Comparison of ENCODE assay signal across 1 cellular context in the genomic region with DNA sequence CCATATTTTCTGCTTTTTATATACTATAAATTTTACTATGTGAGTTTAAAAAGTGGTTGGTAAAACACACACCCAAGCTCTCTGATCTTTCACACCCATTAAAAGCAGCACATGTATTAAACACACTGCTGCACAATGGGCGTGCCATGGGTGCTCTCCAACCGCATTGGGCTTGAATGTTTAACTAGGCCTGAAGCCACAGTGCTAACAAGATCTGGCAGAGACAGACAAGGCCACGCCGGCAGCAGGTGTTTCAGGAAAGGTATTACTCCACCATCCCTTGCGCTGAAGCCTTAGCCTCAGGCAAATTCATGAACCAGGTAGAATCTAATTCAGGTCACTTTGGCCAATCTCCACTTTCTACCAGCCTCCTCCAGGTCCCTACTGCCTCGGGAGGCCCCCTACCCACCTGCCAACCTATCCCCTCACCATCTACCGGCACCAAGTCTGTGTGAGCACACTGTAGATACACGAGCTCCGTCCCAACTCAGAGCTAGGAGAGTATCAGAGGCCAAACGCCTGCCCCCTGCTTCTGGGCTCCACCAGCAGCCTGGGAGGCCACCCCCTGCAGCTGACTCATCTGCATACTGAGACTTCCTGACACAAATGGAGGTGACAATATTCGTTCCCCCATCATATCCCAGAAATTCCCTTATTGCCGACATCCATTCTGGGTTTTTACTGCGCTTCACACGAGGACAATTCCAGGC.
TF ChIP-seq lines count a peak whose summit lies in the region.

No MANE protein-coding gene starts in this region.

TF ChIP-seq in HepG2, 621 proteins besides CTCF, POLR2A, EP300 and RAD21 (continued from another document and continues in another):
- TF ChIP-seq, protein P1, sequence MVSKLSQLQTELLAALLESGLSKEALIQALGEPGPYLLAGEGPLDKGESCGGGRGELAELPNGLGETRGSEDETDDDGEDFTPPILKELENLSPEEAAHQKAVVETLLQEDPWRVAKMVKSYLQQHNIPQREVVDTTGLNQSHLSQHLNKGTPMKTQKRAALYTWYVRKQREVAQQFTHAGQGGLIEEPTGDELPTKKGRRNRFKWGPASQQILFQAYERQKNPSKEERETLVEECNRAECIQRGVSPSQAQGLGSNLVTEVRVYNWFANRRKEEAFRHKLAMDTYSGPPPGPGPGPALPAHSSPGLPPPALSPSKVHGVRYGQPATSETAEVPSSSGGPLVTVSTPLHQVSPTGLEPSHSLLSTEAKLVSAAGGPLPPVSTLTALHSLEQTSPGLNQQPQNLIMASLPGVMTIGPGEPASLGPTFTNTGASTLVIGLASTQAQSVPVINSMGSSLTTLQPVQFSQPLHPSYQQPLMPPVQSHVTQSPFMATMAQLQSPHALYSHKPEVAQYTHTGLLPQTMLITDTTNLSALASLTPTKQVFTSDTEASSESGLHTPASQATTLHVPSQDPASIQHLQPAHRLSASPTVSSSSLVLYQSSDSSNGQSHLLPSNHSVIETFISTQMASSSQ (IDR thresholded peaks at IDR 0.05; ENCODE audit: low read depth) = no peak
- TF ChIP-seq, protein P1 (CRISPR knock-in tag; IDR thresholded peaks at IDR 0.05; ENCODE audit: borderline replicate concordance) = 0 out of 2 replicates have a peak, but pooled peaks have one; percentile 16
- no peak for TF ChIP-seq ZNF460 (CRISPR knock-in tag; IDR thresholded peaks at IDR 0.05; ENCODE audit: borderline replicate concordance)
- 0 out of 2 replicates have a peak, but pooled peaks have one; percentile 15 for TF ChIP-seq ZBTB38 (CRISPR knock-in tag; IDR thresholded peaks at IDR 0.05)
- 0 out of 2 replicates have a peak, but pooled peaks have one; percentile 58 for TF ChIP-seq MIXL1 (CRISPR knock-in tag; IDR thresholded peaks at IDR 0.05)
- TF ChIP-seq MTA3 (CRISPR knock-in tag; IDR thresholded peaks at IDR 0.05) = no peak
- no peak for TF ChIP-seq SP140L (CRISPR knock-in tag; IDR thresholded peaks at IDR 0.05; ENCODE audit: borderline replicate concordance)
- TF ChIP-seq ZSCAN25 (CRISPR knock-in tag; IDR thresholded peaks at IDR 0.05) = no peak
- TF ChIP-seq MED1 (CRISPR knock-in tag; IDR thresholded peaks at IDR 0.05) = peak; percentile 38; the same call in 1 of the 2 replicates
- no peak for TF ChIP-seq ZNF7 (CRISPR knock-in tag; IDR thresholded peaks at IDR 0.05)
- TF ChIP-seq ZNF883 (CRISPR knock-in tag; IDR thresholded peaks at IDR 0.05; ENCODE audit: not compliant biosample characterization) = no peak
- TF ChIP-seq ZFP36L1 (CRISPR knock-in tag; IDR thresholded peaks at IDR 0.05) = no peak
- no peak for TF ChIP-seq LBX2 (CRISPR knock-in tag; IDR thresholded peaks at IDR 0.05; ENCODE audit: borderline replicate concordance)
- TF ChIP-seq ZNF10 (CRISPR knock-in tag; IDR thresholded peaks at IDR 0.05; ENCODE audit: borderline replicate concordance, low read depth) = no peak
- TF ChIP-seq IKZF1 (IDR thresholded peaks at IDR 0.05) = no peak
- TF ChIP-seq, protein P2, sequence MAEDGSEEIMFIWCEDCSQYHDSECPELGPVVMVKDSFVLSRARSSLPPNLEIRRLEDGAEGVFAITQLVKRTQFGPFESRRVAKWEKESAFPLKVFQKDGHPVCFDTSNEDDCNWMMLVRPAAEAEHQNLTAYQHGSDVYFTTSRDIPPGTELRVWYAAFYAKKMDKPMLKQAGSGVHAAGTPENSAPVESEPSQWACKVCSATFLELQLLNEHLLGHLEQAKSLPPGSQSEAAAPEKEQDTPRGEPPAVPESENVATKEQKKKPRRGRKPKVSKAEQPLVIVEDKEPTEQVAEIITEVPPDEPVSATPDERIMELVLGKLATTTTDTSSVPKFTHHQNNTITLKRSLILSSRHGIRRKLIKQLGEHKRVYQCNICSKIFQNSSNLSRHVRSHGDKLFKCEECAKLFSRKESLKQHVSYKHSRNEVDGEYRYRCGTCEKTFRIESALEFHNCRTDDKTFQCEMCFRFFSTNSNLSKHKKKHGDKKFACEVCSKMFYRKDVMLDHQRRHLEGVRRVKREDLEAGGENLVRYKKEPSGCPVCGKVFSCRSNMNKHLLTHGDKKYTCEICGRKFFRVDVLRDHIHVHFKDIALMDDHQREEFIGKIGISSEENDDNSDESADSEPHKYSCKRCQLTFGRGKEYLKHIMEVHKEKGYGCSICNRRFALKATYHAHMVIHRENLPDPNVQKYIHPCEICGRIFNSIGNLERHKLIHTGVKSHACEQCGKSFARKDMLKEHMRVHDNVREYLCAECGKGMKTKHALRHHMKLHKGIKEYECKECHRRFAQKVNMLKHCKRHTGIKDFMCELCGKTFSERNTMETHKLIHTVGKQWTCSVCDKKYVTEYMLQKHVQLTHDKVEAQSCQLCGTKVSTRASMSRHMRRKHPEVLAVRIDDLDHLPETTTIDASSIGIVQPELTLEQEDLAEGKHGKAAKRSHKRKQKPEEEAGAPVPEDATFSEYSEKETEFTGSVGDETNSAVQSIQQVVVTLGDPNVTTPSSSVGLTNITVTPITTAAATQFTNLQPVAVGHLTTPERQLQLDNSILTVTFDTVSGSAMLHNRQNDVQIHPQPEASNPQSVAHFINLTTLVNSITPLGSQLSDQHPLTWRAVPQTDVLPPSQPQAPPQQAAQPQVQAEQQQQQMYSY (CRISPR knock-in tag; IDR thresholded peaks at IDR 0.05) = no peak
- peak; percentile 75; the same call in 1 of the 2 replicates for TF ChIP-seq ZNF276 (CRISPR knock-in tag; IDR thresholded peaks at IDR 0.05; ENCODE audit: low read depth)
- TF ChIP-seq, protein P3, sequence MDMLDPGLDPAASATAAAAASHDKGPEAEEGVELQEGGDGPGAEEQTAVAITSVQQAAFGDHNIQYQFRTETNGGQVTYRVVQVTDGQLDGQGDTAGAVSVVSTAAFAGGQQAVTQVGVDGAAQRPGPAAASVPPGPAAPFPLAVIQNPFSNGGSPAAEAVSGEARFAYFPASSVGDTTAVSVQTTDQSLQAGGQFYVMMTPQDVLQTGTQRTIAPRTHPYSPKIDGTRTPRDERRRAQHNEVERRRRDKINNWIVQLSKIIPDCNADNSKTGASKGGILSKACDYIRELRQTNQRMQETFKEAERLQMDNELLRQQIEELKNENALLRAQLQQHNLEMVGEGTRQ (IDR thresholded peaks at IDR 0.05; ENCODE audit: low read depth, low read length) = no peak
- TF ChIP-seq, protein P3 (CRISPR knock-in tag; IDR thresholded peaks at IDR 0.05; ENCODE audit: borderline replicate concordance) = no peak
- no peak for TF ChIP-seq SALL2 (CRISPR knock-in tag; IDR thresholded peaks at IDR 0.05)
- TF ChIP-seq ZNF468 (CRISPR knock-in tag; IDR thresholded peaks at IDR 0.05) = no peak
- TF ChIP-seq, protein P4, sequence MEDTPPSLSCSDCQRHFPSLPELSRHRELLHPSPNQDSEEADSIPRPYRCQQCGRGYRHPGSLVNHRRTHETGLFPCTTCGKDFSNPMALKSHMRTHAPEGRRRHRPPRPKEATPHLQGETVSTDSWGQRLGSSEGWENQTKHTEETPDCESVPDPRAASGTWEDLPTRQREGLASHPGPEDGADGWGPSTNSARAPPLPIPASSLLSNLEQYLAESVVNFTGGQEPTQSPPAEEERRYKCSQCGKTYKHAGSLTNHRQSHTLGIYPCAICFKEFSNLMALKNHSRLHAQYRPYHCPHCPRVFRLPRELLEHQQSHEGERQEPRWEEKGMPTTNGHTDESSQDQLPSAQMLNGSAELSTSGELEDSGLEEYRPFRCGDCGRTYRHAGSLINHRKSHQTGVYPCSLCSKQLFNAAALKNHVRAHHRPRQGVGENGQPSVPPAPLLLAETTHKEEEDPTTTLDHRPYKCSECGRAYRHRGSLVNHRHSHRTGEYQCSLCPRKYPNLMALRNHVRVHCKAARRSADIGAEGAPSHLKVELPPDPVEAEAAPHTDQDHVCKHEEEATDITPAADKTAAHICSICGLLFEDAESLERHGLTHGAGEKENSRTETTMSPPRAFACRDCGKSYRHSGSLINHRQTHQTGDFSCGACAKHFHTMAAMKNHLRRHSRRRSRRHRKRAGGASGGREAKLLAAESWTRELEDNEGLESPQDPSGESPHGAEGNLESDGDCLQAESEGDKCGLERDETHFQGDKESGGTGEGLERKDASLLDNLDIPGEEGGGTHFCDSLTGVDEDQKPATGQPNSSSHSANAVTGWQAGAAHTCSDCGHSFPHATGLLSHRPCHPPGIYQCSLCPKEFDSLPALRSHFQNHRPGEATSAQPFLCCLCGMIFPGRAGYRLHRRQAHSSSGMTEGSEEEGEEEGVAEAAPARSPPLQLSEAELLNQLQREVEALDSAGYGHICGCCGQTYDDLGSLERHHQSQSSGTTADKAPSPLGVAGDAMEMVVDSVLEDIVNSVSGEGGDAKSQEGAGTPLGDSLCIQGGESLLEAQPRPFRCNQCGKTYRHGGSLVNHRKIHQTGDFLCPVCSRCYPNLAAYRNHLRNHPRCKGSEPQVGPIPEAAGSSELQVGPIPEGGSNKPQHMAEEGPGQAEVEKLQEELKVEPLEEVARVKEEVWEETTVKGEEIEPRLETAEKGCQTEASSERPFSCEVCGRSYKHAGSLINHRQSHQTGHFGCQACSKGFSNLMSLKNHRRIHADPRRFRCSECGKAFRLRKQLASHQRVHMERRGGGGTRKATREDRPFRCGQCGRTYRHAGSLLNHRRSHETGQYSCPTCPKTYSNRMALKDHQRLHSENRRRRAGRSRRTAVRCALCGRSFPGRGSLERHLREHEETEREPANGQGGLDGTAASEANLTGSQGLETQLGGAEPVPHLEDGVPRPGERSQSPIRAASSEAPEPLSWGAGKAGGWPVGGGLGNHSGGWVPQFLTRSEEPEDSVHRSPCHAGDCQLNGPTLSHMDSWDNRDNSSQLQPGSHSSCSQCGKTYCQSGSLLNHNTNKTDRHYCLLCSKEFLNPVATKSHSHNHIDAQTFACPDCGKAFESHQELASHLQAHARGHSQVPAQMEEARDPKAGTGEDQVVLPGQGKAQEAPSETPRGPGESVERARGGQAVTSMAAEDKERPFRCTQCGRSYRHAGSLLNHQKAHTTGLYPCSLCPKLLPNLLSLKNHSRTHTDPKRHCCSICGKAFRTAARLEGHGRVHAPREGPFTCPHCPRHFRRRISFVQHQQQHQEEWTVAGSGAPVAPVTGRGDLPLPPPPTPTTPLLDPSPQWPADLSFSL (CRISPR knock-in tag; IDR thresholded peaks at IDR 0.05) = no peak
- TF ChIP-seq NCOR1 (IDR thresholded peaks at IDR 0.05; ENCODE audit: borderline replicate concordance, low read length) = no peak
- TF ChIP-seq TBX3 (IDR thresholded peaks at IDR 0.05; ENCODE audit: borderline replicate concordance) = no peak
- no peak for TF ChIP-seq ZNF501 (CRISPR knock-in tag; IDR thresholded peaks at IDR 0.05)
- TF ChIP-seq AFF4 (CRISPR knock-in tag; IDR thresholded peaks at IDR 0.05) = no peak
- no peak for TF ChIP-seq XBP1 (CRISPR knock-in tag; IDR thresholded peaks at IDR 0.05)
- no peak for TF ChIP-seq ZNF232 (CRISPR knock-in tag; IDR thresholded peaks at IDR 0.05; ENCODE audit: borderline replicate concordance)
- 0 out of 2 replicates have a peak, but pooled peaks have one; percentile 35 for TF ChIP-seq GATAD1 (CRISPR knock-in tag; IDR thresholded peaks at IDR 0.05)
- peak; percentile 19; the same call in 1 of the 2 replicates for TF ChIP-seq HNF4A (CRISPR knock-in tag; IDR thresholded peaks at IDR 0.05)
